In the genomic region with DNA sequence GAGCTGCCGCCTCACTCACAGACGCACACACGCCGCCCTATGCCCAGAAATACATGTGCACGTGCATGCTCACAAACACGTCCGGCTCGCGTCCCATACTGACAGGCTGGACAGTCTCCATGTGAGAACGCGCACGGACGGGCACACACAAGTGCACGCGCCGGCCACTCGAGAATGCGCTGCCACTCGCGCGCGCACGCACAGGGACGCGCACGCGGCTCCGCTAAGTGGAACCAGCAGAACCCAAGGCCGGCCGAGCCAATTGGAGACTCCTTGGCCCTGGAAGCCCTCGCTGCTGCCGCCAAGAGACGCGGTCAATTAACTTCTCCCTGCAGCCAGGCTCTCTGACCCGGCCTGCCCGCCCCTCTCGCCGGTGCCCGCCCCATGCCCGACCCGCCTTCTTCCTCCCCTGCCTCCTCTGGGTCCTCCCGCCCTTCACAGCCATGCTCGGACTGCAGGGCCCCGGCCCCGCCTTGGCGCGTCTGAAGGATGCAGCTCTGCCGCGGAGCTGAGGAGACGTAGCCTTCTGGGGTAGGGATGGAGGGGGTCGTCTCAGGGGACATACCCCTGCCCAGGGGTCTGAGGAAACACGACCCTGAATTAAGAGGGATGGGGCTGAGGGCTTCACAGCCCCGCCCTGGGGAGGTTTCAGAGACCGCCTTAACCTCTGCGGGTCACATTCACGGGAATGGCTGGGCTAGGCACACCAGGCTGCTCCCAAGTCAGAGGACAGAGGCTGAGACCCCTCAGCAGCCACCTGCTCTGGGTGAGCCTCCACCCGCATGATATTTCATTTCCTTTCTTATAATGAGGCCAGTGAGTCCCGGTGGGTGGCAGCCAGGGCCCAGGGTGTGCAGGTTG, we compare ENCODE assay signal across 8 cellular contexts. TPM values are rescaled to one million over a fixed set of nuclear protein-coding genes. Genes with fewer than 3 reads are reported as not detected.
A peak's percentile ranks its signal among the peaks of the same experiment; 100 is the strongest.
DNase-seq lines count a peak whose midpoint lies in the region; ATAC-seq, FAIRE-seq and TF ChIP-seq lines count a peak whose summit lies in the region.

No MANE protein-coding gene starts in this region.

- H3F3A ChIP-seq in DOHH2 (ENCODE audit: control insufficient read depth, insufficient read depth), result no peaks in the 10 kb centered on the region

- peaks cover 4% of the 10 kb centered on the region for H3K4me1 Mint-ChIP-seq in activated T-helper 1 cell treated with anti-CD3 and anti-CD28 coated beads, Interleukin-12 subunit alpha, Interleukin-12 subunit beta, Interleukin-2, Interleukin-4 antibody, amounts not matched to agents 30 ng/mL and 10 ng/mL and 1 ng/mL, durations not matched to agents 14 hours and 24 hours and 36 hours (ENCODE audit: low read depth)
- peaks cover 0 to 24% of the 10 kb centered on the region in 2 donors for H3K4me1 Mint-ChIP-seq in natural killer cell

- peak; percentile 24 for DNase-seq in LoVo (ENCODE audit: low spot score)
- DNase-seq in activated T-helper 1 cell treated with anti-CD3 and anti-CD28 coated beads, Interleukin-12 subunit alpha, Interleukin-12 subunit beta, Interleukin-2, Interleukin-4 antibody, amounts not matched to agents 30 ng/mL and 10 ng/mL and 1 ng/mL, durations not matched to agents 14 hours and 24 hours and 36 hours (ENCODE audit: low spot score), result no peak
- no peak for DNase-seq in natural killer cell
- no peak for DNase-seq in GM12892 (ENCODE audit: insufficient read length)
- no peak for DNase-seq in SIG-M5 (lab: John Stamatoyannopoulos, UW)

- H3K9me3 ChIP-seq in DOHH2 (ENCODE audit: control insufficient read depth, insufficient read depth, low read length) (no peaks in the 10 kb centered on the region), gastroesophageal sphincter (no peaks in the 10 kb centered on the region)

- TF ChIP-seq POLR2A in gastroesophageal sphincter (IDR thresholded peaks at IDR 0.05) (no peak), GM12892 (IDR thresholded peaks at IDR 0.05; ENCODE audit: low read depth, low read length) (no peak)

- no peak overlapping the region for H3K27ac ChIP-seq in DOHH2 (ENCODE audit: low read depth, low read length)
- peak overlapping the region in 3 of 4 donors; percentile 48 to 66 (median 56) for H3K27ac ChIP-seq in gastroesophageal sphincter

- H3K36me3 Mint-ChIP-seq in activated T-helper 1 cell treated with anti-CD3 and anti-CD28 coated beads, Interleukin-12 subunit alpha, Interleukin-12 subunit beta, Interleukin-2, Interleukin-4 antibody, amounts not matched to agents 30 ng/mL and 10 ng/mL and 1 ng/mL, durations not matched to agents 14 hours and 24 hours and 36 hours (ENCODE audit: low read depth), result no peaks in the 10 kb centered on the region
- H3K36me3 Mint-ChIP-seq in natural killer cell, result no peaks in the 10 kb centered on the region

- intact Hi-C loops in activated T-helper 1 cell treated with anti-CD3 and anti-CD28 coated beads, Interleukin-12 subunit alpha, Interleukin-12 subunit beta, Interleukin-2, Interleukin-4 antibody, amounts not matched to agents 30 ng/mL and 10 ng/mL and 1 ng/mL, durations not matched to agents 14 hours and 24 hours and 36 hours (cut with micrococcal nuclease), result no loop called here
- intact Hi-C loops in natural killer cell (cut with micrococcal nuclease), result no loop called here

- H3K27me3 ChIP-seq in DOHH2 (ENCODE audit: control insufficient read depth, low read length) (peaks cover 38% of the 10 kb centered on the region), gastroesophageal sphincter (no peaks in the 10 kb centered on the region)

- no peaks in the 10 kb centered on the region for H3K9me3 Mint-ChIP-seq in activated T-helper 1 cell treated with anti-CD3 and anti-CD28 coated beads, Interleukin-12 subunit alpha, Interleukin-12 subunit beta, Interleukin-2, Interleukin-4 antibody, amounts not matched to agents 30 ng/mL and 10 ng/mL and 1 ng/mL, durations not matched to agents 14 hours and 24 hours and 36 hours
- H3K9me3 Mint-ChIP-seq in natural killer cell, result no peaks in the 10 kb centered on the region

- peaks cover 7% of the 10 kb centered on the region; the same call in 1 of the 2 replicates for H3K4me1 ChIP-seq in DOHH2 (ENCODE audit: control insufficient read depth, low read length)
- H3K4me1 ChIP-seq in gastroesophageal sphincter, result peaks cover 0 to 44% (median 10%) of the 10 kb centered on the region in 3 donors

- peaks cover 53% of the 10 kb centered on the region for H3K27me3 Mint-ChIP-seq in activated T-helper 1 cell treated with anti-CD3 and anti-CD28 coated beads, Interleukin-12 subunit alpha, Interleukin-12 subunit beta, Interleukin-2, Interleukin-4 antibody, amounts not matched to agents 30 ng/mL and 10 ng/mL and 1 ng/mL, durations not matched to agents 14 hours and 24 hours and 36 hours (ENCODE audit: insufficient read depth)
- H3K27me3 Mint-ChIP-seq in natural killer cell (ENCODE audit: low read depth in 2 of 2), result peaks cover 15 to 19% of the 10 kb centered on the region in 2 donors

- H3K4me3 ChIP-seq in DOHH2 (ENCODE audit: low read length) (peak overlapping the region; percentile 13; the same call in 1 of the 2 replicates), gastroesophageal sphincter (peak overlapping the region; percentile 4 to 54)

- H3K36me3 ChIP-seq in DOHH2 (ENCODE audit: control insufficient read depth, low read length) (no peaks in the 10 kb centered on the region), gastroesophageal sphincter (no peaks in the 10 kb centered on the region)

- peak overlapping the region; percentile 42 for H3K4me2 ChIP-seq in DOHH2 (ENCODE audit: low read length)

- no peaks in the 10 kb centered on the region for H3K9me2 ChIP-seq in DOHH2 (replicated peaks; ENCODE audit: control insufficient read depth, low read length)

- no peaks in the 10 kb centered on the region for H4K20me1 ChIP-seq in DOHH2 (ENCODE audit: control insufficient read depth, insufficient read depth, low read depth, low read length)

- no peaks in the 10 kb centered on the region for H3K79me2 ChIP-seq in DOHH2 (ENCODE audit: control insufficient read depth, low read length)

- no peak for TF ChIP-seq EP300 in gastroesophageal sphincter (IDR thresholded peaks at IDR 0.05)

- no peak overlapping the region for H3K27ac Mint-ChIP-seq in activated T-helper 1 cell treated with anti-CD3 and anti-CD28 coated beads, Interleukin-12 subunit alpha, Interleukin-12 subunit beta, Interleukin-2, Interleukin-4 antibody, amounts not matched to agents 30 ng/mL and 10 ng/mL and 1 ng/mL, durations not matched to agents 14 hours and 24 hours and 36 hours
- no peak overlapping the region for H3K27ac Mint-ChIP-seq in natural killer cell

- 0 to 3% methylated on average over 5 to 15 of the region's 58 CpGs for WGBS in gastroesophageal sphincter (ENCODE audit: low coverage in 1 of 2), 2 donors

- no peak for TF ChIP-seq CTCF in DOHH2 (IDR thresholded peaks at IDR 0.05; ENCODE audit: low read depth, low read length, poor library complexity, severe bottlenecking)
- TF ChIP-seq CTCF in gastroesophageal sphincter (IDR thresholded peaks at IDR 0.05), result peak in 1 of 4 experiments; percentile 7
- no peak for TF ChIP-seq CTCF in natural killer cell (IDR thresholded peaks at IDR 0.05)

- no peak for FAIRE-seq in GM12892 (lab: Jason Lieb, UNC)

- H3K4me3 Mint-ChIP-seq in activated T-helper 1 cell treated with anti-CD3 and anti-CD28 coated beads, Interleukin-12 subunit alpha, Interleukin-12 subunit beta, Interleukin-2, Interleukin-4 antibody, amounts not matched to agents 30 ng/mL and 10 ng/mL and 1 ng/mL, durations not matched to agents 14 hours and 24 hours and 36 hours, result peak overlapping the region; percentile 57
- peak overlapping the region; percentile 74 for H3K4me3 Mint-ChIP-seq in natural killer cell

- ATAC-seq in gastroesophageal sphincter (peak; percentile 82), natural killer cell (peak; percentile 61 to 71 (median 70)), HG03196 (IDR thresholded peaks at IDR 0.05; ENCODE audit: unreplicated experiment) (no peak)

RNA-seq across cellular contexts. Expression of a gene that starts 15.0 kb away (rescaled TPM):
- not detected in 2 replicates for total RNA-seq in activated T-helper 1 cell treated with anti-CD3 and anti-CD28 coated beads, Interleukin-12 subunit alpha, Interleukin-12 subunit beta, Interleukin-2, Interleukin-4 antibody, amounts not matched to agents 30 ng/mL and 10 ng/mL and 1 ng/mL, durations not matched to agents 14 hours and 24 hours and 36 hours
- total RNA-seq in gastroesophageal sphincter (10 to 100 TPM in 3 of 4 donors, 1 to 10 TPM in 1; 7.8 to 18.5 (median 14.5) TPM), natural killer cell (not detected)
- not detected for polyA plus RNA-seq in GM12892 (2012; ENCODE audit: missing spikeins)

RNA-seq across cellular contexts. Expression of a gene that starts 29.3 kb away (rescaled TPM):
- total RNA-seq in activated T-helper 1 cell treated with anti-CD3 and anti-CD28 coated beads, Interleukin-12 subunit alpha, Interleukin-12 subunit beta, Interleukin-2, Interleukin-4 antibody, amounts not matched to agents 30 ng/mL and 10 ng/mL and 1 ng/mL, durations not matched to agents 14 hours and 24 hours and 36 hours, result not detected in 2 replicates
- total RNA-seq in gastroesophageal sphincter, result 1 to 10 TPM; 2.6 to 5.3 (median 4.2) TPM
- not detected for total RNA-seq in natural killer cell
- 0.47 TPM for polyA plus RNA-seq in GM12892 (2012; ENCODE audit: missing spikeins)
